In the genomic region with DNA sequence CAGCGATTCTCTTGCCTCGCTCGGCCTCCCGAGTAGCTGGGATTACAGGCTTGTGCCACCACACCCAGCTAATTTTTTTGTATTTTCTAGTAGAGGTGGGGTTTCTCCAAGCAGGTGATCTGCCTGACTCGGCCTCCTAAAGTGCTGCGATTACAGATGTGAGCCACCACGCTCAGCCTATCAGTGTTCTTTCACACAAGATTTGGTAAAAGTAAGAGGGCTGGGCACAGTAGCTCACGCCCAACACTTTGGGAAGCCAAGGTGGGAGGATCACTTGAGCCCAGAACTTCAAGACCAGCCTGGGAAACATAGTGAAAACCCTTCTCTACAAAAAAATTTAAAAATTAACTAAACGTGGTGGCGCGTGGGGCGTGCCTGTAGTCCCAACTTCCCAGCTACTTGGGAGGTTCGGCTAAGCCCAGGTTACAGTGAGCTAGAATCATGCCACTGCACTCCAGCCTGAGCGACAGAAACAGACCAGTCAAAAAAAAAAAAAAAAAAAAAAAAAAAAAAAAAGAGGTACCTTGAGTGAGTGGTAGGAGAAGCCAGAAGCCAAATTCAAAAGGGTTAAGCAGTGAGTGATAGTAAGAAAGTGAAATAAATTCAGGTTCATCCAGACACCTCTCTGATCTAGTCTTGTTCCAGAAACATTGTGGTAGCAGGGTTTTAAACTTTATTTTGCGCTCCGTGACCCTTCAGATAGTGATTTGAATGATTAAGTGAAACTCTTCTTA, we compare ENCODE assay signal across 8 cellular contexts. TPM values are rescaled to one million over a fixed set of nuclear protein-coding genes. Genes with fewer than 3 reads are reported as not detected.
DNase-seq lines count a peak whose midpoint lies in the region; ATAC-seq, FAIRE-seq and TF ChIP-seq lines count a peak whose summit lies in the region.

No MANE protein-coding gene starts in this region.

- H3K27ac ChIP-seq in GM12878 (ENCODE audit: control insufficient read depth, insufficient read depth) = peak overlapping the region; percentile 93
- peak overlapping the region; percentile 68 to 89 (median 82) for H3K27ac ChIP-seq in tibial nerve

- CTCF ChIA-PET in GM12878 (lab: Yijun Ruan, JAX) = interaction anchor here (1.0 to 2.7 kb wide), 3 partner anchors 10 to 117 kb away, joined by 3 to 20 read pairs (median 9); a partner anchor contains a TSS

- POLR2A ChIA-PET in GM12878 (lab: Charles Lee) = interaction anchor here (0.6 to 2.7 kb wide), 7 partner anchors 10 to 148 kb away, joined by 3 to 14 read pairs (median 4); a partner anchor contains a TSS

- BruUV-seq in GM12878 (replicated peaks; lab: Mats Ljungman, UMichigan) = no TSS peak

- RAD21 ChIA-PET in GM12878 (lab: Charles Lee; ENCODE audit: unreplicated experiment) = interaction anchor here (0.9 to 2.1 kb wide), 2 partner anchors 10 to 14 kb away, joined by 3 to 20 read pairs; a partner anchor contains a TSS

- in situ Hi-C loops in GM12878 (cut with MboI) = no loop called here

- no peaks in the 10 kb centered on the region for H4K20me1 ChIP-seq in GM12878 (ENCODE audit: control insufficient read depth, insufficient read depth)

- no peak for TF ChIP-seq CTCF in GM12878 (IDR thresholded peaks at IDR 0.05 in 2 of 3, conservative IDR thresholded peaks at IDR 0.05 in 1 of 3; ENCODE audit: control insufficient read depth in 2 of 3, extremely low read depth in 1 of 3, insufficient read depth in 1 of 3, low read depth in 3 of 3, low read length in 3 of 3)
- no peak for TF ChIP-seq CTCF in lower leg skin (IDR thresholded peaks at IDR 0.05)
- no peak for TF ChIP-seq CTCF in tibial nerve (IDR thresholded peaks at IDR 0.05)

- SMC1A ChIA-PET in GM12878 (lab: Charles Lee; ENCODE audit: uncharacterized antibody, unreplicated experiment) = no interaction called here

- peaks cover 0 to 3% of the 10 kb centered on the region in 2 experiments; a peak in 2 of 4 replicates for H3K36me3 ChIP-seq in GM12878 (ENCODE audit: control insufficient read depth in 2 of 2, insufficient read depth in 2 of 2, low read length in 1 of 2)
- peaks cover 0 to 26% (median 0%) of the 10 kb centered on the region in 3 donors for H3K36me3 ChIP-seq in tibial nerve

- no peaks in the 10 kb centered on the region for H3K27me3 Mint-ChIP-seq in activated T-cell treated with anti-CD3 and anti-CD28 coated beads, Interleukin-2, amount 50 U/mL, for 4 hours (ENCODE audit: low read depth)

- no peaks in the 10 kb centered on the region for H3K27me3 ChIP-seq in GM12878 (replicated peaks in 1 of 2; ENCODE audit: control insufficient read depth in 2 of 2, insufficient read depth in 2 of 2, low read length in 1 of 2)
- no peaks in the 10 kb centered on the region for H3K27me3 ChIP-seq in tibial nerve

- H3K79me2 ChIP-seq in GM12878 (ENCODE audit: control insufficient read depth, insufficient read depth, low read length) = peaks cover 10% of the 10 kb centered on the region

- FAIRE-seq in GM12878 (lab: Jason Lieb, UNC) = peak; percentile 49

- whole genome bisulfite sequencing in GM12878 (ENCODE audit: insufficient coverage, insufficient replicate concordance, low lambda C conversion rate, missing lambda C conversion rate) = 66% methylated on average over 16 of the region's 16 CpGs
- WGBS in lower leg skin, 2 donors = 48 to 51% methylated on average over 16 of the region's 16 CpGs
- 60 to 61% methylated on average over 16 of the region's 16 CpGs for WGBS in tibial nerve, 2 donors

- TF ChIP-seq POLR2A in GM12878 (IDR thresholded peaks at IDR 0.05; ENCODE audit: low read depth, low read length) (no peak), lower leg skin (IDR thresholded peaks at IDR 0.05) (no peak), tibial nerve (IDR thresholded peaks at IDR 0.05) (no peak)

- no peak for DNase-seq in activated T-cell treated with anti-CD3 and anti-CD28 coated beads, Interleukin-2, amount 50 U/mL, for 4 hours
- no peak for DNase-seq in activated T-cell treated with anti-CD3 and anti-CD28 coated beads, Interleukin-2, amount 50 U/mL, for 48 hours
- no peak for DNase-seq in GM12878 (ENCODE audit: low read depth, low spot score)
- no peak for DNase-seq in lower leg skin (ENCODE audit: low spot score in 2 of 2)
- DNase-seq in tibial nerve (ENCODE audit: low spot score in 2 of 2) = no peak
- no peak for DNase-seq in nucleus accumbens (lab: John Stamatoyannopoulos, UW)
- no peak for DNase-seq in foreskin melanocyte

- H3K4me1 ChIP-seq in GM12878 (ENCODE audit: control insufficient read depth, insufficient read depth, low read length) (0 out of 2 replicates have a peak, but pooled peaks cover 6% of the 10 kb centered on the region), tibial nerve (peaks cover 0 to 24% (median 15%) of the 10 kb centered on the region in 4 donors)

- intact Hi-C loops in GM12878 (cut with micrococcal nuclease; ENCODE audit: unreplicated experiment) = no loop called here
- intact Hi-C loops in lower leg skin (cut with DNase I; ENCODE audit: low total_unique reads) = no loop called here

- H3K4me1 Mint-ChIP-seq in activated T-cell treated with anti-CD3 and anti-CD28 coated beads, Interleukin-2, amount 50 U/mL, for 4 hours (ENCODE audit: low read depth) = peaks cover 20% of the 10 kb centered on the region

- peak overlapping the region; percentile 99 for H3K4me3 Mint-ChIP-seq in activated T-cell treated with anti-CD3 and anti-CD28 coated beads, Interleukin-2, amount 50 U/mL, for 4 hours

- ATAC-seq in activated T-cell treated with anti-CD3 and anti-CD28 coated beads, Interleukin-2, amount 50 U/mL, for 4 hours = peak in 1 of 2 donors; percentile 3
- ATAC-seq in GM12878 (no peak), HG02588 (IDR thresholded peaks at IDR 0.05; ENCODE audit: unreplicated experiment) (no peak)

- H3K9me3 Mint-ChIP-seq in activated T-cell treated with anti-CD3 and anti-CD28 coated beads, Interleukin-2, amount 50 U/mL, for 4 hours = no peaks in the 10 kb centered on the region

- H3K9ac ChIP-seq in GM12878 (ENCODE audit: control insufficient read depth, insufficient read depth, low read length) = peak overlapping the region; percentile 85

- peak overlapping the region; percentile 99 for H3K4me2 ChIP-seq in GM12878 (ENCODE audit: control insufficient read depth, insufficient read depth)

- H3K36me3 Mint-ChIP-seq in activated T-cell treated with anti-CD3 and anti-CD28 coated beads, Interleukin-2, amount 50 U/mL, for 4 hours (ENCODE audit: insufficient read depth) = peaks cover 16% of the 10 kb centered on the region

- no peak for TF ChIP-seq RAD21 in GM12878 (IDR thresholded peaks at IDR 0.05; ENCODE audit: insufficient read depth, low read depth, low read length)

- H3K4me3 ChIP-seq in GM12878 (peak overlapping the region; percentile 89), lower leg skin (ENCODE audit: low read depth, poor library complexity, severe bottlenecking) (peak overlapping the region; percentile 54), tibial nerve (peak overlapping the region; percentile 51 to 67 (median 60))

- H2AFZ ChIP-seq in GM12878 (ENCODE audit: control insufficient read depth, low read depth, low read length) = no peak overlapping the region

- no peak for TF ChIP-seq EP300 in GM12878 (IDR thresholded peaks at IDR 0.05; ENCODE audit: borderline replicate concordance in 1 of 2, control insufficient read depth in 1 of 2, low read depth in 2 of 2, low read length in 2 of 2)
- TF ChIP-seq EP300 in tibial nerve (IDR thresholded peaks at IDR 0.05) = no peak

- H3K9me3 ChIP-seq in GM12878 (replicated peaks; ENCODE audit: control insufficient read depth, insufficient read depth, low read length) (no peaks in the 10 kb centered on the region), tibial nerve (no peaks in the 10 kb centered on the region)

RNA-seq across cellular contexts. Expression of a gene that starts 1.0 kb away (rescaled TPM):
- 100 to 1,000 TPM; 105 to 106 (median 106) TPM for total RNA-seq in activated T-cell treated with anti-CD3 and anti-CD28 coated beads, Interleukin-2, amount 50 U/mL, for 4 hours
- 16.6 and 17.5 TPM in 2 replicates for total RNA-seq in GM12878 (2013; cell fraction: nucleolus; rRNA removed)
- 70.6 and 73.5 TPM in 2 replicates for total RNA-seq in GM12878 (2014; rRNA removed)
- 40.6 and 46.7 TPM in 2 replicates for total RNA-seq in GM12878 (2014; rRNA removed; fragmentation: Illumina TruSeq; extraction: Trizol)
- 131 and 146 TPM in 2 replicates for total RNA-seq in GM12878 (2021)
- polyA plus RNA-seq in GM12878 (2011; ENCODE audit: low read depth) = 500 TPM
- 25.6 and 27.2 TPM in 2 replicates for polyA plus RNA-seq in GM12878 (2011; rRNA removed)
- 54.6 and 96.1 TPM in 2 replicates for polyA plus RNA-seq in GM12878 (2011; cell fraction: cytosol; rRNA removed)
- polyA plus RNA-seq in GM12878 (2011; cell fraction: nucleus; rRNA removed) = 33.6 and 35.6 TPM in 2 replicates
- polyA plus RNA-seq in GM12878 (2012) = 98.1 and 123 TPM in 2 replicates
- 3.7 and 15.1 TPM in 2 replicates for polyA plus RNA-seq in GM12878 (2014; fragmentation: Illumina TruSeq; extraction: Trizol)
- 10 to 100 TPM; 40.8 to 94.1 TPM for polyA plus RNA-seq in GM12878 (2014; fragmentation: Nextera tagmentation; extraction: Ambion mirVana)
- polyA plus RNA-seq in GM12878 (2014; rRNA removed) = 88.3 and 116 TPM in 2 replicates
- 100 to 1,000 TPM; 166 to 167 TPM for polyA plus RNA-seq in GM12878 (2016; fragmentation: Nextera tagmentation; extraction: Ambion mirVana)
- 14.0 and 18.4 TPM in 2 replicates for polyA minus RNA-seq in GM12878 (2011; rRNA and poly(A)+ RNA removed)
- 11.6 and 14.1 TPM in 2 replicates for polyA minus RNA-seq in GM12878 (2011; cell fraction: cytosol; rRNA and poly(A)+ RNA removed)
- 13.1 and 27.3 TPM in 2 replicates for polyA minus RNA-seq in GM12878 (2011; cell fraction: nucleus; rRNA and poly(A)+ RNA removed)
- total RNA-seq in lower leg skin = 10 to 100 TPM; 24.9 to 70.0 (median 29.5) TPM
- total RNA-seq in tibial nerve = 10 to 100 TPM; 15.9 to 86.1 (median 34.4) TPM

RNA-seq across cellular contexts. Expression of a gene that starts 6.3 kb away (rescaled TPM):
- total RNA-seq in activated T-cell treated with anti-CD3 and anti-CD28 coated beads, Interleukin-2, amount 50 U/mL, for 4 hours = 100 to 1,000 TPM in 2 of 3 donors, 10 to 100 TPM in 1; 98.7 to 107 (median 103) TPM
- 53.1 and 64.7 TPM in 2 replicates for total RNA-seq in GM12878 (2013; cell fraction: nucleolus; rRNA removed)
- 48.9 and 52.2 TPM in 2 replicates for total RNA-seq in GM12878 (2014; rRNA removed)
- total RNA-seq in GM12878 (2014; rRNA removed; fragmentation: Illumina TruSeq; extraction: Trizol) = 24.8 and 25.3 TPM in 2 replicates
- total RNA-seq in GM12878 (2021) = 54.5 and 60.4 TPM in 2 replicates
- polyA plus RNA-seq in GM12878 (2011; ENCODE audit: low read depth) = 31.0 TPM
- 20.4 and 36.2 TPM in 2 replicates for polyA plus RNA-seq in GM12878 (2011; rRNA removed)
- 37.9 and 51.3 TPM in 2 replicates for polyA plus RNA-seq in GM12878 (2011; cell fraction: cytosol; rRNA removed)
- 199 and 213 TPM in 2 replicates for polyA plus RNA-seq in GM12878 (2011; cell fraction: nucleus; rRNA removed)
- 44.4 and 46.5 TPM in 2 replicates for polyA plus RNA-seq in GM12878 (2012)
- polyA plus RNA-seq in GM12878 (2014; fragmentation: Illumina TruSeq; extraction: Trizol) = 29.8 and 34.1 TPM in 2 replicates
- polyA plus RNA-seq in GM12878 (2014; fragmentation: Nextera tagmentation; extraction: Ambion mirVana) = 1 to 10 TPM; 3.7 to 3.9 TPM
- polyA plus RNA-seq in GM12878 (2014; rRNA removed) = 49.0 and 52.7 TPM in 2 replicates
- 10 to 100 TPM; 21.5 to 30.7 TPM for polyA plus RNA-seq in GM12878 (2016; fragmentation: Nextera tagmentation; extraction: Ambion mirVana)
- polyA minus RNA-seq in GM12878 (2011; rRNA and poly(A)+ RNA removed) = 26.4 and 36.2 TPM in 2 replicates
- polyA minus RNA-seq in GM12878 (2011; cell fraction: cytosol; rRNA and poly(A)+ RNA removed) = 13.1 and 13.2 TPM in 2 replicates
- polyA minus RNA-seq in GM12878 (2011; cell fraction: nucleus; rRNA and poly(A)+ RNA removed) = 14.1 and 26.2 TPM in 2 replicates
- total RNA-seq in lower leg skin = 10 to 100 TPM; 49.5 to 57.4 (median 52.5) TPM
- 10 to 100 TPM; 30.2 to 52.5 (median 39.7) TPM for total RNA-seq in tibial nerve

RNA-seq across cellular contexts. Expression of a gene that starts 11.3 kb away (rescaled TPM):
- total RNA-seq in activated T-cell treated with anti-CD3 and anti-CD28 coated beads, Interleukin-2, amount 50 U/mL, for 4 hours = 10 to 100 TPM; 13.7 to 17.3 (median 13.9) TPM
- 77.0 and 88.9 TPM in 2 replicates for total RNA-seq in GM12878 (2013; cell fraction: nucleolus; rRNA removed)
- total RNA-seq in GM12878 (2014; rRNA removed) (16.3 and 16.9 TPM in 2 replicates), GM12878 (2014; rRNA removed; fragmentation: Illumina TruSeq; extraction: Trizol) (10.6 and 10.9 TPM in 2 replicates), GM12878 (2021) (7.6 and 15.7 TPM in 2 replicates), lower leg skin (10 to 100 TPM; 11.7 to 16.1 (median 13.4) TPM), tibial nerve (10 to 100 TPM; 34.7 to 53.1 (median 39.4) TPM)
- polyA plus RNA-seq in GM12878 (2011; ENCODE audit: low read depth) = 2.5 TPM
- polyA plus RNA-seq in GM12878 (2011; rRNA removed) (2.2 and 5.0 TPM in 2 replicates), GM12878 (2014; fragmentation: Illumina TruSeq; extraction: Trizol) (5.2 and 7.1 TPM in 2 replicates), GM12878 (2014; fragmentation: Nextera tagmentation; extraction: Ambion mirVana) (1 to 10 TPM in 1 of 2 experiments, under 1 TPM in 1; 0.93 to 1.5 TPM), GM12878 (2014; rRNA removed) (12.5 and 14.8 TPM in 2 replicates), GM12878 (2016; fragmentation: Nextera tagmentation; extraction: Ambion mirVana) (1 to 10 TPM; 8.2 to 9.9 TPM)
- polyA plus RNA-seq in GM12878 (2011; cell fraction: cytosol; rRNA removed) = 4.2 and 6.1 TPM in 2 replicates
- 16.3 and 24.7 TPM in 2 replicates for polyA plus RNA-seq in GM12878 (2011; cell fraction: nucleus; rRNA removed)
- polyA plus RNA-seq in GM12878 (2012) = 4.5 TPM in 2 replicates
- polyA minus RNA-seq in GM12878 (2011; rRNA and poly(A)+ RNA removed) = 19.2 and 38.1 TPM in 2 replicates
- polyA minus RNA-seq in GM12878 (2011; cell fraction: cytosol; rRNA and poly(A)+ RNA removed) = 4.5 and 5.1 TPM in 2 replicates
- 33.6 and 56.7 TPM in 2 replicates for polyA minus RNA-seq in GM12878 (2011; cell fraction: nucleus; rRNA and poly(A)+ RNA removed)

RNA-seq across cellular contexts. Expression of a gene that starts 11.4 kb away (rescaled TPM):
- total RNA-seq in activated T-cell treated with anti-CD3 and anti-CD28 coated beads, Interleukin-2, amount 50 U/mL, for 4 hours = 10 to 100 TPM; 22.4 to 23.8 (median 23.4) TPM
- total RNA-seq in GM12878 (2013; cell fraction: nucleolus; rRNA removed) = 49.7 and 59.4 TPM in 2 replicates
- total RNA-seq in GM12878 (2014; rRNA removed) = 19.2 and 19.6 TPM in 2 replicates
- 13.5 and 14.3 TPM in 2 replicates for total RNA-seq in GM12878 (2014; rRNA removed; fragmentation: Illumina TruSeq; extraction: Trizol)
- total RNA-seq in GM12878 (2021) = 27.3 and 30.5 TPM in 2 replicates
- polyA plus RNA-seq in GM12878 (2011; ENCODE audit: low read depth) = 10.8 TPM
- polyA plus RNA-seq in GM12878 (2011; rRNA removed) = 19.6 and 27.8 TPM in 2 replicates
- 33.2 and 37.2 TPM in 2 replicates for polyA plus RNA-seq in GM12878 (2011; cell fraction: cytosol; rRNA removed)
- 134 and 151 TPM in 2 replicates for polyA plus RNA-seq in GM12878 (2011; cell fraction: nucleus; rRNA removed)
- 19.7 and 22.2 TPM in 2 replicates for polyA plus RNA-seq in GM12878 (2012)
- polyA plus RNA-seq in GM12878 (2014; fragmentation: Illumina TruSeq; extraction: Trizol) = 21.5 and 26.1 TPM in 2 replicates
- polyA plus RNA-seq in GM12878 (2014; fragmentation: Nextera tagmentation; extraction: Ambion mirVana) = 1 to 10 TPM; 6.5 to 7.2 TPM
- 32.7 and 34.9 TPM in 2 replicates for polyA plus RNA-seq in GM12878 (2014; rRNA removed)
- polyA plus RNA-seq in GM12878 (2016; fragmentation: Nextera tagmentation; extraction: Ambion mirVana) = 10 to 100 TPM; 25.7 to 27.7 TPM
- 19.7 and 27.5 TPM in 2 replicates for polyA minus RNA-seq in GM12878 (2011; rRNA and poly(A)+ RNA removed)
- polyA minus RNA-seq in GM12878 (2011; cell fraction: cytosol; rRNA and poly(A)+ RNA removed) = 6.1 and 8.0 TPM in 2 replicates
- 25.3 and 35.9 TPM in 2 replicates for polyA minus RNA-seq in GM12878 (2011; cell fraction: nucleus; rRNA and poly(A)+ RNA removed)
- total RNA-seq in lower leg skin = 10 to 100 TPM; 18.4 to 26.1 (median 21.9) TPM
- 10 to 100 TPM; 14.6 to 43.3 (median 36.4) TPM for total RNA-seq in tibial nerve

RNA-seq across cellular contexts. Expression of a gene that starts 13.3 kb away (rescaled TPM):
- 10 to 100 TPM; 19.3 to 21.5 (median 19.4) TPM for total RNA-seq in activated T-cell treated with anti-CD3 and anti-CD28 coated beads, Interleukin-2, amount 50 U/mL, for 4 hours
- total RNA-seq in GM12878 (2013; cell fraction: nucleolus; rRNA removed) = 43.3 and 49.4 TPM in 2 replicates
- total RNA-seq in GM12878 (2014; rRNA removed) (46.3 and 53.3 TPM in 2 replicates), GM12878 (2014; rRNA removed; fragmentation: Illumina TruSeq; extraction: Trizol) (23.6 and 25.5 TPM in 2 replicates), GM12878 (2021) (42.5 and 46.6 TPM in 2 replicates), lower leg skin (10 to 100 TPM; 35.9 to 44.9 (median 38.1) TPM), tibial nerve (10 to 100 TPM; 35.7 to 84.6 (median 69.0) TPM)
- 29.8 TPM for polyA plus RNA-seq in GM12878 (2011; ENCODE audit: low read depth)
- polyA plus RNA-seq in GM12878 (2011; rRNA removed) (27.2 and 43.0 TPM in 2 replicates), GM12878 (2014; fragmentation: Illumina TruSeq; extraction: Trizol) (20.4 and 47.7 TPM in 2 replicates), GM12878 (2014; fragmentation: Nextera tagmentation; extraction: Ambion mirVana) (10 to 100 TPM in 1 of 2 experiments, 1 to 10 TPM in 1; 4.2 to 11.5 TPM), GM12878 (2014; rRNA removed) (76.8 and 78.0 TPM in 2 replicates), GM12878 (2016; fragmentation: Nextera tagmentation; extraction: Ambion mirVana) (10 to 100 TPM; 38.5 to 44.6 TPM)
- 77.7 and 89.4 TPM in 2 replicates for polyA plus RNA-seq in GM12878 (2011; cell fraction: cytosol; rRNA removed)
- polyA plus RNA-seq in GM12878 (2011; cell fraction: nucleus; rRNA removed) = 332 and 388 TPM in 2 replicates
- polyA plus RNA-seq in GM12878 (2012) = 65.8 and 66.5 TPM in 2 replicates
- 19.5 and 28.5 TPM in 2 replicates for polyA minus RNA-seq in GM12878 (2011; rRNA and poly(A)+ RNA removed)
- 5.3 and 7.4 TPM in 2 replicates for polyA minus RNA-seq in GM12878 (2011; cell fraction: cytosol; rRNA and poly(A)+ RNA removed)
- polyA minus RNA-seq in GM12878 (2011; cell fraction: nucleus; rRNA and poly(A)+ RNA removed) = 33.2 and 55.6 TPM in 2 replicates
